In the genomic region with DNA sequence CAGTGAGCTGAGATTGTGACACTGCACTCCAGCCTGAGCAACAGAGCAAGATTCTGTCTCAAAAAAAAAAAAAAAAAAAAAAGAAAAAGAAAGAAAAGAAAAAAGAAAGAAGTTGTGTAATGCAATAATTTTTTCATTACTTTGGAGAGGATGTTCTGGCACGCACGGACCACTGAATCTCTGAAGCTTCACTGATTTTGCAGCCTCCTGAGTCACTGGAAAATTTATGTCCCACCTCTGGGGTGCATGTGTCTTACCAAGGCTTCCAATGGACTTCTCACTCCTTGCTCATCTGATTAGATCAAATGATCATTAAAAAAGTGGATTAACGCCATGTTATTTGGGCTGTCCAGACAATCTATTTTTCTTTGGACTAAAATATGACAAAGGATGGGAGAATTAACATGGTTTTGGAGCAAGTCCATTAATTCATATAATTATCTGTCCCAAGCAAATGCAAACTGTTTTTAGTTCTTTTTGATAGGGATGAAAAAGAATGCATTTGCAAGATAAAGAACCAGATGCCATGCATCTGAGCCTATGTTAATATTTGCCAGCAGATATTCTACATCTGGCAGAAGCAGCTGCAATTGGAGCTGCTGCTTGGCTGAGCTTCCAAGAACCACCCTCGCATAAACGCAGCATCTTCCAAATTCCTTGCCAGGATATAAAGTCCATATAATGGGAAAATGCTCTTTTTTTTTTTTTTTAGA, we compare ENCODE assay signal across 22 cellular contexts. TPM values are rescaled to one million over a fixed set of nuclear protein-coding genes. Genes with fewer than 3 reads are reported as not detected.
DNase-seq lines count a peak whose midpoint lies in the region; ATAC-seq and TF ChIP-seq lines count a peak whose summit lies in the region.
"Had no signal": no experiment of that assay in that cellular context is flagged by ENCODE, and none has a peak within 500 bp of the region (broad histone marks: within the 10 kb centered on the region; RNA-seq: fewer than 3 reads in every experiment).

No MANE protein-coding gene starts in this region.

- H3K27ac ChIP-seq in gastrocnemius medialis: no peak overlapping the region
- H3K27ac ChIP-seq in effector memory CD4-positive, alpha-beta T cell (ENCODE audit: insufficient read depth, low read length, poor library complexity, severe bottlenecking): no peak overlapping the region
- H3K27ac ChIP-seq: A549, C4-2B, HL-60, KMS-11 had no signal

- no peak for TF ChIP-seq CTCF in gastrocnemius medialis (IDR thresholded peaks at IDR 0.05 in 4 of 5, conservative IDR thresholded peaks at IDR 0.05 in 1 of 5)

- no peaks in the 10 kb centered on the region for H3K27me3 ChIP-seq in gastrocnemius medialis
- no peaks in the 10 kb centered on the region for H3K27me3 ChIP-seq in effector memory CD4-positive, alpha-beta T cell (replicated peaks; ENCODE audit: control insufficient read depth, insufficient read depth, low read length, poor library complexity, severe bottlenecking)

- peak; percentile 64 for DNase-seq in GM03348 (ENCODE audit: low spot score)
- DNase-seq in kidney tubule cell (ENCODE audit: low spot score): peak; percentile 40
- peak in 1 of 2 donors; percentile 15 for DNase-seq in gastrocnemius medialis
- no peak for DNase-seq in effector CD4-positive, alpha-beta T cell
- no peak for DNase-seq in effector memory CD4-positive, alpha-beta T cell
- DNase-seq: AML-193, DMS79, HCEC 1CT, NCI-H1436, NCI-H2029, NCI-H69, SHP77 treated with DMSO at 0.1 percent for 48 hours had no signal

- no peaks in the 10 kb centered on the region for H3K9me3 ChIP-seq in gastrocnemius medialis
- H3K9me3 ChIP-seq in effector memory CD4-positive, alpha-beta T cell (ENCODE audit: control insufficient read depth, low read length): no peaks in the 10 kb centered on the region
- H3K9me3 ChIP-seq: A549 had no signal

- in situ Hi-C loops in gastrocnemius medialis (cut with MboI; ENCODE audit: low sequenced_read_pairs in 4 of 4): loop anchor here in 2 of 4 donors (25.0 kb wide), 1 partner anchor 397 kb away; no protein-coding TSS in a partner anchor

- H3K4me1 ChIP-seq in gastrocnemius medialis: no peaks in the 10 kb centered on the region
- H3K4me1 ChIP-seq in effector memory CD4-positive, alpha-beta T cell (ENCODE audit: control insufficient read depth, insufficient read depth, low read length, poor library complexity, severe bottlenecking): no peaks in the 10 kb centered on the region

- TF ChIP-seq POLR2A in gastrocnemius medialis (IDR thresholded peaks at IDR 0.05): no peak

- intact Hi-C loops in gastrocnemius medialis (cut with DNase I; ENCODE audit: low total_unique reads): no loop called here

- ATAC-seq in SK-N-SH treated with all-trans-retinoic acid at 6 μM for 48 hours (no peak), gastrocnemius medialis (peak; percentile 41 to 47), GM19328 (IDR thresholded peaks at IDR 0.05; ENCODE audit: unreplicated experiment) (no peak)
- ATAC-seq: A549 had no signal

- H3K36me3 ChIP-seq in gastrocnemius medialis: no peaks in the 10 kb centered on the region
- H3K36me3 ChIP-seq in effector memory CD4-positive, alpha-beta T cell (ENCODE audit: control insufficient read depth, insufficient read depth, low read length): no peaks in the 10 kb centered on the region

- no peak overlapping the region for H3K4me3 ChIP-seq in gastrocnemius medialis
- no peak overlapping the region for H3K4me3 ChIP-seq in effector memory CD4-positive, alpha-beta T cell (ENCODE audit: insufficient read depth, low read depth, low read length, poor library complexity, severe bottlenecking)
- H3K4me3 ChIP-seq: A549 had no signal

TF ChIP-seq in SK-N-SH treated with all-trans-retinoic acid at 6 μM for 48 hours, 23 proteins besides CTCF, POLR2A, EP300 and RAD21:
- TF ChIP-seq SNAI2 (CRISPR knock-in tag; IDR thresholded peaks at IDR 0.05) (no peak), ZFP30 (CRISPR knock-in tag; IDR thresholded peaks at IDR 0.05) (no peak), TSHZ2 (CRISPR knock-in tag; IDR thresholded peaks at IDR 0.05) (peak; percentile 73; the same call in 1 of the 2 replicates), ARNTL (CRISPR knock-in tag; IDR thresholded peaks at IDR 0.05; ENCODE audit: borderline replicate concordance, low read depth) (no peak), ISL1 (CRISPR knock-in tag; IDR thresholded peaks at IDR 0.05) (peak; percentile 25; the same call in 1 of the 2 replicates), BACH2 (CRISPR knock-in tag; IDR thresholded peaks at IDR 0.05; ENCODE audit: borderline replicate concordance) (no peak), TCF4 (CRISPR knock-in tag; IDR thresholded peaks at IDR 0.05; ENCODE audit: borderline replicate concordance) (peak; percentile 76), PPARA (CRISPR knock-in tag; IDR thresholded peaks at IDR 0.05; ENCODE audit: borderline replicate concordance) (no peak)
- TF ChIP-seq, protein P1, sequence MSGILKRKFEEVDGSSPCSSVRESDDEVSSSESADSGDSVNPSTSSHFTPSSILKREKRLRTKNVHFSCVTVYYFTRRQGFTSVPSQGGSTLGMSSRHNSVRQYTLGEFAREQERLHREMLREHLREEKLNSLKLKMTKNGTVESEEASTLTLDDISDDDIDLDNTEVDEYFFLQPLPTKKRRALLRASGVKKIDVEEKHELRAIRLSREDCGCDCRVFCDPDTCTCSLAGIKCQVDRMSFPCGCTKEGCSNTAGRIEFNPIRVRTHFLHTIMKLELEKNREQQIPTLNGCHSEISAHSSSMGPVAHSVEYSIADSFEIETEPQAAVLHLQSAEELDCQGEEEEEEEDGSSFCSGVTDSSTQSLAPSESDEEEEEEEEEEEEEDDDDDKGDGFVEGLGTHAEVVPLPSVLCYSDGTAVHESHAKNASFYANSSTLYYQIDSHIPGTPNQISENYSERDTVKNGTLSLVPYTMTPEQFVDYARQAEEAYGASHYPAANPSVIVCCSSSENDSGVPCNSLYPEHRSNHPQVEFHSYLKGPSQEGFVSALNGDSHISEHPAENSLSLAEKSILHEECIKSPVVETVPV (CRISPR knock-in tag; IDR thresholded peaks at IDR 0.05): peak; percentile 39; the same call in 1 of the 2 replicates

RNA-seq across cellular contexts. Expression of gene MAP1LC3C, which starts 10.0 kb away (rescaled TPM):
- 10 to 100 TPM in 1 of 4 donors, 1 to 10 TPM in 3; 1.1 to 31.5 (median 3.5) TPM for total RNA-seq in gastrocnemius medialis
- total RNA-seq: HT1080, M059J, OCI-LY7 had no signal

RNA-seq across cellular contexts. Expression of gene BECN2, which starts 51.4 kb away (rescaled TPM):
- total RNA-seq in gastrocnemius medialis: under 1 TPM in 1 of 4 donors, not detected in 3; 0.20 TPM
- total RNA-seq: HT1080, M059J, OCI-LY7, RPMI7951 had no signal

Comparison
In these comparisons a context has a peak if more than half of its experiments do, and no peak if none do; other contexts are left out.
1. DNase-seq: peak in GM03348 (single experiment) and kidney tubule cell (single experiment); none in effector CD4-positive, alpha-beta T cell (single experiment) and effector memory CD4-positive, alpha-beta T cell (0 of 3).
2. ATAC-seq: peak in gastrocnemius medialis (2 of 2); none in SK-N-SH treated with all-trans-retinoic acid at 6 μM for 48 hours (single experiment) and GM19328 (single experiment).